Comparison of ENCODE assay signal across 1 cellular context in genomic region chr15:101028772-101029438, GRCh38.
TF ChIP-seq lines count a peak whose summit lies in the region.

No MANE protein-coding gene starts in this region.

TF ChIP-seq in H1, 55 proteins besides CTCF, POLR2A, EP300 and RAD21:
- no peak for TF ChIP-seq SP2 (IDR thresholded peaks at IDR 0.05; ENCODE audit: low read length)
- no peak for TF ChIP-seq RBBP5 (IDR thresholded peaks at IDR 0.05; ENCODE audit: borderline replicate concordance, low read depth, low read length)
- TF ChIP-seq JUND (IDR thresholded peaks at IDR 0.05; ENCODE audit: low read length), result no peak
